Comparison of ENCODE assay signal across 1 cellular context in the genomic region with DNA sequence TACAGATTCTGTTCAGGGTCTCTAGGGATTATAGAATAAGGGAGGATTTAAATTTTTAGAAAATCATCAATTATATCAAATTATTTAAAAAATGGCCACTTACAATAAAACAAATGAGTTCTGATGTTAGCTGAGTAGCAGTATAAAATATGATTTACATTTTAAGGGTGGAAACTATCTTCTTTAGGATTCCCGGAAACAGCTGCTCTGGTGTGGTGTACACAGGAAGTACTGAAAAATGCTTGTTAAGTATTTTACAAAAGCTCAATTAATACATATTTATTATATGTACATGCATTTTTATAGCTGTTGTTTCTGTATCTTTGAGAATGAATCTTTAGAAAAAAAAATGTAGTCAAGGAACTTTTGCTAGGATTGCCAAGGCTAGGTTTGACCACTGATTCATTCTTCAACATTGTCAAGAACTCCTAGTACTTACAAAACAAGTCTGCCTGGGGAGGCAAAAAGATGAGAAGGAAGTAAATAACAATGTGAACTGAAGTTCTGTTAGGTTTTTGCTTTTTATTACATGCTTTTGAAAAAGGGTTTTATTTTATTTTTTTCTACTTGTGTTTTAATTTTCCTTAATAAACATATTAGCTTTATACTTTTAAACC.
TF ChIP-seq lines count a peak whose summit lies in the region.

No MANE protein-coding gene starts in this region.

TF ChIP-seq in SK-N-SH, 30 proteins besides CTCF, POLR2A, EP300 and RAD21 (continued from another document):
- TF ChIP-seq FOSL2 (IDR thresholded peaks at IDR 0.05; ENCODE audit: borderline replicate concordance, low read depth) (no peak), ELF1 (IDR thresholded peaks at IDR 0.05) (no peak), GATA2 (CRISPR knock-in tag; IDR thresholded peaks at IDR 0.05) (no peak), CHD2 (IDR thresholded peaks at IDR 0.05; ENCODE audit: low read length, partially characterized antibody) (no peak), FOXM1 (IDR thresholded peaks at IDR 0.05; ENCODE audit: low read depth) (no peak), RCOR1 (IDR thresholded peaks at IDR 0.05; ENCODE audit: low read length) (no peak), MXI1 (IDR thresholded peaks at IDR 0.05; ENCODE audit: low read depth, low read length) (no peak), RXRA (IDR thresholded peaks at IDR 0.05; ENCODE audit: borderline replicate concordance, low read depth) (no peak), RFX5 (IDR thresholded peaks at IDR 0.05; ENCODE audit: low read length) (no peak)
- TF ChIP-seq, protein P1, sequence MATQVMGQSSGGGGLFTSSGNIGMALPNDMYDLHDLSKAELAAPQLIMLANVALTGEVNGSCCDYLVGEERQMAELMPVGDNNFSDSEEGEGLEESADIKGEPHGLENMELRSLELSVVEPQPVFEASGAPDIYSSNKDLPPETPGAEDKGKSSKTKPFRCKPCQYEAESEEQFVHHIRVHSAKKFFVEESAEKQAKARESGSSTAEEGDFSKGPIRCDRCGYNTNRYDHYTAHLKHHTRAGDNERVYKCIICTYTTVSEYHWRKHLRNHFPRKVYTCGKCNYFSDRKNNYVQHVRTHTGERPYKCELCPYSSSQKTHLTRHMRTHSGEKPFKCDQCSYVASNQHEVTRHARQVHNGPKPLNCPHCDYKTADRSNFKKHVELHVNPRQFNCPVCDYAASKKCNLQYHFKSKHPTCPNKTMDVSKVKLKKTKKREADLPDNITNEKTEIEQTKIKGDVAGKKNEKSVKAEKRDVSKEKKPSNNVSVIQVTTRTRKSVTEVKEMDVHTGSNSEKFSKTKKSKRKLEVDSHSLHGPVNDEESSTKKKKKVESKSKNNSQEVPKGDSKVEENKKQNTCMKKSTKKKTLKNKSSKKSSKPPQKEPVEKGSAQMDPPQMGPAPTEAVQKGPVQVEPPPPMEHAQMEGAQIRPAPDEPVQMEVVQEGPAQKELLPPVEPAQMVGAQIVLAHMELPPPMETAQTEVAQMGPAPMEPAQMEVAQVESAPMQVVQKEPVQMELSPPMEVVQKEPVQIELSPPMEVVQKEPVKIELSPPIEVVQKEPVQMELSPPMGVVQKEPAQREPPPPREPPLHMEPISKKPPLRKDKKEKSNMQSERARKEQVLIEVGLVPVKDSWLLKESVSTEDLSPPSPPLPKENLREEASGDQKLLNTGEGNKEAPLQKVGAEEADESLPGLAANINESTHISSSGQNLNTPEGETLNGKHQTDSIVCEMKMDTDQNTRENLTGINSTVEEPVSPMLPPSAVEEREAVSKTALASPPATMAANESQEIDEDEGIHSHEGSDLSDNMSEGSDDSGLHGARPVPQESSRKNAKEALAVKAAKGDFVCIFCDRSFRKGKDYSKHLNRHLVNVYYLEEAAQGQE (IDR thresholded peaks at IDR 0.05; ENCODE audit: low read depth, low read length) = no peak
- TF ChIP-seq, protein P2, sequence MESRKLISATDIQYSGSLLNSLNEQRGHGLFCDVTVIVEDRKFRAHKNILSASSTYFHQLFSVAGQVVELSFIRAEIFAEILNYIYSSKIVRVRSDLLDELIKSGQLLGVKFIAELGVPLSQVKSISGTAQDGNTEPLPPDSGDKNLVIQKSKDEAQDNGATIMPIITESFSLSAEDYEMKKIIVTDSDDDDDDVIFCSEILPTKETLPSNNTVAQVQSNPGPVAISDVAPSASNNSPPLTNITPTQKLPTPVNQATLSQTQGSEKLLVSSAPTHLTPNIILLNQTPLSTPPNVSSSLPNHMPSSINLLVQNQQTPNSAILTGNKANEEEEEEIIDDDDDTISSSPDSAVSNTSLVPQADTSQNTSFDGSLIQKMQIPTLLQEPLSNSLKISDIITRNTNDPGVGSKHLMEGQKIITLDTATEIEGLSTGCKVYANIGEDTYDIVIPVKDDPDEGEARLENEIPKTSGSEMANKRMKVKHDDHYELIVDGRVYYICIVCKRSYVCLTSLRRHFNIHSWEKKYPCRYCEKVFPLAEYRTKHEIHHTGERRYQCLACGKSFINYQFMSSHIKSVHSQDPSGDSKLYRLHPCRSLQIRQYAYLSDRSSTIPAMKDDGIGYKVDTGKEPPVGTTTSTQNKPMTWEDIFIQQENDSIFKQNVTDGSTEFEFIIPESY (IDR thresholded peaks at IDR 0.05; ENCODE audit: borderline replicate concordance, low read depth) = no peak
- TF ChIP-seq, protein P3, sequence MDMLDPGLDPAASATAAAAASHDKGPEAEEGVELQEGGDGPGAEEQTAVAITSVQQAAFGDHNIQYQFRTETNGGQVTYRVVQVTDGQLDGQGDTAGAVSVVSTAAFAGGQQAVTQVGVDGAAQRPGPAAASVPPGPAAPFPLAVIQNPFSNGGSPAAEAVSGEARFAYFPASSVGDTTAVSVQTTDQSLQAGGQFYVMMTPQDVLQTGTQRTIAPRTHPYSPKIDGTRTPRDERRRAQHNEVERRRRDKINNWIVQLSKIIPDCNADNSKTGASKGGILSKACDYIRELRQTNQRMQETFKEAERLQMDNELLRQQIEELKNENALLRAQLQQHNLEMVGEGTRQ (IDR thresholded peaks at IDR 0.05; ENCODE audit: borderline replicate concordance, low read depth, low read length) = no peak
- TF ChIP-seq, protein P4, sequence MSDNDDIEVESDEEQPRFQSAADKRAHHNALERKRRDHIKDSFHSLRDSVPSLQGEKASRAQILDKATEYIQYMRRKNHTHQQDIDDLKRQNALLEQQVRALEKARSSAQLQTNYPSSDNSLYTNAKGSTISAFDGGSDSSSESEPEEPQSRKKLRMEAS (IDR thresholded peaks at IDR 0.05; ENCODE audit: low read depth) = no peak
